31 cellular contexts compared by ENCODE assay signal in the genomic region with DNA sequence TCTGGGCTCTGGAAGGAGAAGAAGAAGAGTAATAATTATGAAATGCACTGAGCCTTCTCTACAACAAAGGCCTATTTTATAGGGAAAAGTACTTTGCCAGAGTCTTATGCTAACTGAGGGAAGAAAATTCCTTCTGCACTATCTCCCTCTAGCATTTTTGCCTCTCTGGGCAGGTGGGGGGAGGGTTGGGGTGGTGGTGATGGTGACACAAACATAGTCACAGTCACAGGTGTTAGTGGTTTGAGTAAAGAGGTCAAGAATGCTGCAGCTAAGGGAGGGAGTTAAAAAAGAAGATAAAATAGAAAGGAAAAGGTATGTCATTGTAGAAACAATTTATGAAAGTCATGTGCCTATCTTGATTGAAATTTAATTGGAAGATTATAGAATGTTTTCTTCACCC.
"Had no signal": no experiment of that assay in that cellular context is flagged by ENCODE, and none has a peak within 500 bp of the region (broad histone marks: within the 10 kb centered on the region; RNA-seq: fewer than 3 reads in every experiment).

No MANE protein-coding gene starts in this region.

- H3K27ac Mint-ChIP-seq: immature natural killer cell; naive B cell; natural killer cell; nephron progenitor cell; neural progenitor cell; progenitor cell of endocrine pancreas; stimulated activated naive B cell treated with anti-CD40 and anti-IgM and Interleukin-4, amounts not matched to agents 10 μg/mL and 1 μg/mL and 100 μg/mL, for 72 hours had no signal

- H3K4me3 Mint-ChIP-seq: immature natural killer cell; naive B cell; natural killer cell; nephron progenitor cell; neural progenitor cell; stimulated activated naive B cell treated with anti-CD40 and anti-IgM and Interleukin-4, amounts not matched to agents 10 μg/mL and 1 μg/mL and 100 μg/mL, for 72 hours had no signal

- ATAC-seq: left colon; left lung; lower lobe of right lung; natural killer cell; right lobe of liver; stimulated activated naive B cell treated with anti-CD40 and anti-IgM and Interleukin-4, amounts not matched to agents 10 μg/mL and 1 μg/mL and 100 μg/mL, for 72 hours; stimulated activated naive CD8-positive, alpha-beta T cell treated with anti-CD3 and anti-CD28 coated beads, Interleukin-15, Interleukin-2, amounts not matched to agents 100 U/mL and 50 U/mL, for 24 hours had no signal

- H3K27me3 ChIP-seq: left lung, neural progenitor cell, neutrophil, ovary, right atrium auricular region, right lobe of liver, stomach, testis, thyroid gland, transverse colon, upper lobe of left lung had no signal

- FAIRE-seq: islet of Langerhans, kidney had no signal

- H3K9me3 ChIP-seq: ovary, right lobe of liver, testis, thyroid gland, transverse colon had no signal

- H3K36me3 Mint-ChIP-seq: immature natural killer cell; naive B cell; stimulated activated naive B cell treated with anti-CD40 and anti-IgM and Interleukin-4, amounts not matched to agents 10 μg/mL and 1 μg/mL and 100 μg/mL, for 72 hours had no signal

- H3K36me3 ChIP-seq: left lung, lower lobe of right lung, neural progenitor cell, neutrophil, ovary, right atrium auricular region, right lobe of liver, stomach, thyroid gland, transverse colon, upper lobe of left lung had no signal

- DNase-seq: hypothalamus; immature natural killer cell; kidney; left colon; left lung; lower lobe of right lung; mammary epithelial cell; mesenchymal stem cell; naive B cell; natural killer cell; nephron progenitor cell; occipital lobe; ovary; right lobe of liver; stimulated activated CD4-positive, alpha-beta T cell treated with anti-CD3 and anti-CD28 coated beads, Interleukin-12 subunit alpha, Interleukin-12 subunit beta, amount 100 ng/mL, for 4 hours; stimulated activated CD4-positive, alpha-beta T cell treated with anti-CD3 and anti-CD28 coated beads, Interleukin-15, amount 100 ng/mL, for 24 hours; stimulated activated CD4-positive, alpha-beta T cell treated with anti-CD3 and anti-CD28 coated beads, Interleukin-2, amount 100 ng/mL, for 24 hours; stimulated activated CD4-positive, alpha-beta T cell treated with anti-CD3 and anti-CD28 coated beads, Interleukin-4, amount 100 ng/mL, for 1 hour; stimulated activated naive B cell treated with anti-CD40 and anti-IgM and Interleukin-4, amounts not matched to agents 10 μg/mL and 1 μg/mL and 100 μg/mL, for 72 hours; stimulated activated naive CD8-positive, alpha-beta T cell treated with anti-CD3 and anti-CD28 coated beads, Interleukin-15, Interleukin-2, amounts not matched to agents 100 U/mL and 50 U/mL, for 24 hours; stomach; testis; thyroid gland; transverse colon; upper lobe of left lung had no signal

- H3K4me3 ChIP-seq: left lung, lower lobe of right lung, neural progenitor cell, ovary, right atrium auricular region, right lobe of liver, skin epidermis, stomach, testis, thyroid gland, transverse colon, upper lobe of left lung had no signal

- H3K4me1 Mint-ChIP-seq: immature natural killer cell; naive B cell; natural killer cell; nephron progenitor cell; neural progenitor cell; stimulated activated naive B cell treated with anti-CD40 and anti-IgM and Interleukin-4, amounts not matched to agents 10 μg/mL and 1 μg/mL and 100 μg/mL, for 72 hours had no signal

- H3K27me3 Mint-ChIP-seq: naive B cell; progenitor cell of endocrine pancreas; stimulated activated naive B cell treated with anti-CD40 and anti-IgM and Interleukin-4, amounts not matched to agents 10 μg/mL and 1 μg/mL and 100 μg/mL, for 72 hours had no signal

- H3K27ac ChIP-seq: left lung, lower lobe of right lung, neural progenitor cell, neutrophil, ovary, right atrium auricular region, right lobe of liver, stomach, testis, thyroid gland, transverse colon, upper lobe of left lung had no signal

- H3K4me1 ChIP-seq: left lung, lower lobe of right lung, neural progenitor cell, right atrium auricular region, right lobe of liver, stomach, testis, thyroid gland, transverse colon, upper lobe of left lung had no signal
